Comparison of ENCODE assay signal across 10 cellular contexts in genomic region chr10:485776-486572, GRCh38.
DNase-seq lines count a peak whose midpoint lies in the region; ATAC-seq, FAIRE-seq and TF ChIP-seq lines count a peak whose summit lies in the region.
"Had no signal": no experiment of that assay in that cellular context is flagged by ENCODE, and none has a peak within 500 bp of the region (broad histone marks: within the 10 kb centered on the region; RNA-seq: fewer than 3 reads in every experiment).

No MANE protein-coding gene starts in this region.

- H3K9me1 ChIP-seq in keratinocyte (ENCODE audit: control insufficient read depth, extremely low read depth, insufficient read depth, low read length) = no peaks in the 10 kb centered on the region

- H2AFZ ChIP-seq in keratinocyte (ENCODE audit: control insufficient read depth, low read length) = no peak overlapping the region

- peak overlapping the region; percentile 51 for H3K27ac Mint-ChIP-seq in activated naive CD8-positive, alpha-beta T cell
- no peak overlapping the region for H3K27ac Mint-ChIP-seq in activated naive CD8-positive, alpha-beta T cell treated with anti-CD3 and anti-CD28 coated beads for 36 hours
- no peak overlapping the region for H3K27ac Mint-ChIP-seq in activated T-helper 17 cell treated with anti-CD3 and anti-CD28 coated beads, Interleukin-2, amount 50 U/mL, for 72 hours

- peak overlapping the region; percentile 86 for H3K4me2 ChIP-seq in keratinocyte (ENCODE audit: control insufficient read depth, extremely low read depth, insufficient read depth, low read depth, low read length)

- peaks cover 14% of the 10 kb centered on the region for H3K4me1 ChIP-seq in keratinocyte (ENCODE audit: control insufficient read depth, extremely low read depth, insufficient read depth, low read length)
- H3K4me1 ChIP-seq in upper lobe of right lung = no peaks in the 10 kb centered on the region

- H3K9me3 Mint-ChIP-seq in activated naive CD8-positive, alpha-beta T cell (ENCODE audit: low read depth) = no peaks in the 10 kb centered on the region
- H3K9me3 Mint-ChIP-seq in activated naive CD8-positive, alpha-beta T cell treated with anti-CD3 and anti-CD28 coated beads for 36 hours = no peaks in the 10 kb centered on the region
- no peaks in the 10 kb centered on the region for H3K9me3 Mint-ChIP-seq in activated T-helper 17 cell treated with anti-CD3 and anti-CD28 coated beads, Interleukin-2, amount 50 U/mL, for 72 hours

- dilution Hi-C loops in keratinocyte (cut with MboI; ENCODE audit: extremely low pct_ligation_motif_present, low sequenced_read_pairs) = no loop called here

- intact Hi-C loops in upper lobe of right lung (cut with DNase I) = no loop called here

- H3K27ac ChIP-seq in keratinocyte (ENCODE audit: control insufficient read depth, insufficient read depth, low read length) (no peak overlapping the region), upper lobe of right lung (no peak overlapping the region)
- H3K27ac ChIP-seq: WERI-Rb-1 had no signal

- peak; percentile 59 for FAIRE-seq in keratinocyte (lab: Jason Lieb, UNC)

- H3K36me3 ChIP-seq in keratinocyte (ENCODE audit: control insufficient read depth in 2 of 2, extremely low read depth in 1 of 2, insufficient read depth in 2 of 2, low read length in 2 of 2) (no peaks in the 10 kb centered on the region), upper lobe of right lung (no peaks in the 10 kb centered on the region)
- H3K36me3 ChIP-seq: WERI-Rb-1 had no signal

- no peaks in the 10 kb centered on the region for H3K36me3 Mint-ChIP-seq in activated naive CD8-positive, alpha-beta T cell
- H3K36me3 Mint-ChIP-seq in activated naive CD8-positive, alpha-beta T cell treated with anti-CD3 and anti-CD28 coated beads for 36 hours = no peaks in the 10 kb centered on the region
- H3K36me3 Mint-ChIP-seq in activated T-helper 17 cell treated with anti-CD3 and anti-CD28 coated beads, Interleukin-2, amount 50 U/mL, for 72 hours (ENCODE audit: low read depth) = no peaks in the 10 kb centered on the region

- no peaks in the 10 kb centered on the region for H3K79me2 ChIP-seq in keratinocyte (ENCODE audit: control insufficient read depth, insufficient read depth, low read length)

- no peak overlapping the region for H3K9ac ChIP-seq in keratinocyte (ENCODE audit: control insufficient read depth, extremely low read depth, insufficient read depth, low read length)

- no peak for ATAC-seq in activated T-helper 17 cell treated with anti-CD3 and anti-CD28 coated beads, Interleukin-2, amount 50 U/mL, for 72 hours (replicated peaks)
- ATAC-seq in upper lobe of right lung (no peak), HG02623 (IDR thresholded peaks at IDR 0.05; ENCODE audit: unreplicated experiment) (no peak), HG03460 (IDR thresholded peaks at IDR 0.05; ENCODE audit: unreplicated experiment) (no peak)

- H3K27me3 ChIP-seq in keratinocyte (ENCODE audit: control insufficient read depth, extremely low read depth, insufficient read depth, low read length) (no peaks in the 10 kb centered on the region), upper lobe of right lung (no peaks in the 10 kb centered on the region)

- no peak for TF ChIP-seq CTCF in keratinocyte (optimal IDR thresholded peaks at IDR 0.05 in 1 of 3, IDR thresholded peaks at IDR 0.05 in 1 of 3, conservative IDR thresholded peaks at IDR 0.05 in 1 of 3; ENCODE audit: extremely low read depth in 1 of 3, insufficient read depth in 2 of 3, low read length in 3 of 3)
- no peak for TF ChIP-seq CTCF in upper lobe of right lung (IDR thresholded peaks at IDR 0.05)

- H3K27me3 Mint-ChIP-seq in activated naive CD8-positive, alpha-beta T cell = no peaks in the 10 kb centered on the region
- no peaks in the 10 kb centered on the region for H3K27me3 Mint-ChIP-seq in activated naive CD8-positive, alpha-beta T cell treated with anti-CD3 and anti-CD28 coated beads for 36 hours
- peaks cover 3% of the 10 kb centered on the region for H3K27me3 Mint-ChIP-seq in activated T-helper 17 cell treated with anti-CD3 and anti-CD28 coated beads, Interleukin-2, amount 50 U/mL, for 72 hours

- H3K4me3 ChIP-seq in keratinocyte (ENCODE audit: control insufficient read depth in 2 of 3, extremely low read depth in 1 of 3, insufficient read depth in 2 of 3, low read depth in 1 of 3, low read length in 3 of 3) = no peak overlapping the region
- H3K4me3 ChIP-seq in upper lobe of right lung = no peak overlapping the region

- no peaks in the 10 kb centered on the region for H3K4me1 Mint-ChIP-seq in activated naive CD8-positive, alpha-beta T cell (ENCODE audit: low read depth)
- H3K4me1 Mint-ChIP-seq in activated naive CD8-positive, alpha-beta T cell treated with anti-CD3 and anti-CD28 coated beads for 36 hours = no peaks in the 10 kb centered on the region
- no peaks in the 10 kb centered on the region for H3K4me1 Mint-ChIP-seq in activated T-helper 17 cell treated with anti-CD3 and anti-CD28 coated beads, Interleukin-2, amount 50 U/mL, for 72 hours

- H4K20me1 ChIP-seq in keratinocyte (ENCODE audit: control insufficient read depth, extremely low read depth, insufficient read depth, low read length) = no peaks in the 10 kb centered on the region

- H3K9me3 ChIP-seq in keratinocyte (ENCODE audit: control insufficient read depth, low read depth, low read length) (no peaks in the 10 kb centered on the region), upper lobe of right lung (no peaks in the 10 kb centered on the region)

- DNase-seq in activated naive CD8-positive, alpha-beta T cell treated with anti-CD3 and anti-CD28 coated beads for 36 hours = no peak
- DNase-seq in keratinocyte (ENCODE audit: low read depth, low spot score) = no peak
- DNase-seq in upper lobe of right lung = peak; percentile 48
- no peak for DNase-seq in dedifferentiated amniotic fluid mesenchymal stem cell (ENCODE audit: extremely low spot score)
- DNase-seq: NCI-H1436 treated with DMSO at 0.1 percent for 48 hours, WERI-Rb-1 had no signal

- peak overlapping the region; percentile 33 for H3K4me3 Mint-ChIP-seq in activated naive CD8-positive, alpha-beta T cell
- H3K4me3 Mint-ChIP-seq in activated naive CD8-positive, alpha-beta T cell treated with anti-CD3 and anti-CD28 coated beads for 36 hours = no peak overlapping the region
- H3K4me3 Mint-ChIP-seq in activated T-helper 17 cell treated with anti-CD3 and anti-CD28 coated beads, Interleukin-2, amount 50 U/mL, for 72 hours = peak overlapping the region; percentile 83
